8 cellular contexts compared by ENCODE assay signal in the genomic region with DNA sequence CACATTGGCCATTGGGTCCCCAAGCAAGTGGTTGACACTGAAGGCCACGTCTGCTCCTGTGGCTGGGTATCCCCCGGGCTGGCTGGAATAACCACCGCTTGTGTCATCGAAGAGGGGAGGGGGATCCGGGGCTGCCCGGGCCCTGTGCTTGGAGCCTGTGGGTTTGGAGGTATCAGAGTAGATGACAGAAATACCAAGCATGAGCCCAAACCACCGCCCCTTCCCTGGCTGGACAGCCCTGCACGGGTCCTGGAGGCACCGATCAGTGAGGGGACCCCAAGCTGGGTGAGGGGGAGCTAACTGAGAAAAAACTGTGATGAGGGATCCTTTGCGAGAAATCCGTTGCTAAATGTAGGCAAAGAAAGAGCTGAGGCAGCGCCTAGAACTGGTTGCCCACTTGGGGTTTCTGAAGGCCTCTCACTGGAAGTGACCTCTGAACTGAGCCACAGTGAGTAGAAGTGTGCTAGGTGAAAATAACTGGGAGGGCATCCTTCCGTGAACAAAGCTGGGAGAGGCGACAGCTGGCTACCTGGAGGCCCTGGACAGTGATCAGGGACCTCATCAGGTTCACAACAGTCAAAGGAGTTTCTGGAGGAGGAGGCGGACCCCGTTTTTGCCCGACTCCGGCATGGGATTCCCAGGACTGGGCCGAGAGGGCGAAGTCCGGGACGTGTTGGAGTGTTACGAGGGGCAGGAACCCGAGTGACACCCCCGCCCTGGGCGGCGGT.
DNase-seq lines count a peak whose midpoint lies in the region; ATAC-seq and TF ChIP-seq lines count a peak whose summit lies in the region.

No MANE protein-coding gene starts in this region.

- H3K36me3 ChIP-seq in MM.1S (replicated peaks; ENCODE audit: insufficient read depth, low read length) = no peaks in the 10 kb centered on the region
- peaks cover 7 to 17% of the 10 kb centered on the region in 2 donors for H3K36me3 ChIP-seq in muscle layer of duodenum (ENCODE audit: control insufficient read depth in 1 of 2, insufficient read depth in 2 of 2, low read length in 2 of 2)

- in situ Hi-C loops in GM13977 (cut with MboI; ENCODE audit: low pct_unique_long_range_greater_than_20kb, low sequenced_read_pairs, unreplicated experiment) = no loop called here

- TF ChIP-seq CTCF in GM13977 (IDR thresholded peaks at IDR 0.05; ENCODE audit: extremely low read depth, insufficient read depth, missing control alignments) (no peak), MM.1S (IDR thresholded peaks at IDR 0.05; ENCODE audit: low read length) (no peak), coronary artery (IDR thresholded peaks at IDR 0.05) (no peak)

- no peaks in the 10 kb centered on the region for H3K9me2 ChIP-seq in MM.1S (replicated peaks; ENCODE audit: insufficient read depth, low read length)

- H3K4me2 ChIP-seq in MM.1S (ENCODE audit: low read depth, low read length) = peak overlapping the region; percentile 87

- H3K27ac ChIP-seq in MM.1S (ENCODE audit: low read length) = peak overlapping the region; percentile 42; the same call in 1 of the 2 replicates
- H3K27ac ChIP-seq in coronary artery = peak overlapping the region; percentile 92 to 96
- H3K27ac ChIP-seq in muscle layer of duodenum (ENCODE audit: low read length) = peak overlapping the region; percentile 86

- H3K27me3 ChIP-seq in MM.1S (replicated peaks; ENCODE audit: insufficient read depth, low read length) = peaks cover 27% of the 10 kb centered on the region
- H3K27me3 ChIP-seq in muscle layer of duodenum (ENCODE audit: low read depth, low read length) = peaks cover 16% of the 10 kb centered on the region

- no peak for ATAC-seq in HG03039 (IDR thresholded peaks at IDR 0.05; ENCODE audit: unreplicated experiment)

- H3K9me3 ChIP-seq in MM.1S (replicated peaks; ENCODE audit: insufficient read depth, low read length) = no peaks in the 10 kb centered on the region
- H3K9me3 ChIP-seq in muscle layer of duodenum (ENCODE audit: control insufficient read depth in 1 of 2, low read length in 2 of 2) = no peaks in the 10 kb centered on the region

- no peaks in the 10 kb centered on the region for H4K20me1 ChIP-seq in MM.1S (ENCODE audit: insufficient read depth, low read length)

- H3K4me1 ChIP-seq in MM.1S (ENCODE audit: low read length) = peaks cover 15% of the 10 kb centered on the region
- peaks cover 12 to 33% of the 10 kb centered on the region in 2 donors for H3K4me1 ChIP-seq in muscle layer of duodenum (ENCODE audit: control insufficient read depth in 1 of 2, insufficient read depth in 2 of 2, low read length in 2 of 2)

- peak overlapping the region; percentile 77 for H3K4me3 ChIP-seq in MM.1S (ENCODE audit: low read length)
- peak overlapping the region; percentile 87 for H3K4me3 ChIP-seq in coronary artery
- H3K4me3 ChIP-seq in muscle layer of duodenum (ENCODE audit: low read depth in 1 of 2, low read length in 2 of 2) = peak overlapping the region; percentile 78 to 90

- H2AFZ ChIP-seq in MM.1S (ENCODE audit: low read length) = peak overlapping the region; percentile 24

- H3F3A ChIP-seq in MM.1S (ENCODE audit: insufficient read depth, low read length) = peaks cover 7% of the 10 kb centered on the region

- peak overlapping the region; percentile 91 for H3K9ac ChIP-seq in MM.1S (ENCODE audit: low read length)

- DNase-seq in GM13977 (ENCODE audit: low spot score) (peak; percentile 51), MM.1S (no peak), coronary artery (ENCODE audit: low spot score) (no peak), cortex of kidney (lab: John Stamatoyannopoulos, UW) (no peak), GF-D8 (lab: John Stamatoyannopoulos, UW) (no peak)
- no peak for DNase-seq in stimulated activated CD4-positive, alpha-beta T cell treated with anti-CD3 and anti-CD28 coated beads, Interleukin-2, amount 100 ng/mL, for 24 hours

- H3K79me2 ChIP-seq in MM.1S (ENCODE audit: low read length) = peaks cover 13% of the 10 kb centered on the region

Comparison
In these comparisons a context has a peak if more than half of its experiments do, and no peak if none do; other contexts are left out.
1. H3K27ac ChIP-seq: peak in every context shown above with its lines; median percentile 94 in coronary artery; 86 in muscle layer of duodenum; 42 in MM.1S.